In the genomic region with DNA sequence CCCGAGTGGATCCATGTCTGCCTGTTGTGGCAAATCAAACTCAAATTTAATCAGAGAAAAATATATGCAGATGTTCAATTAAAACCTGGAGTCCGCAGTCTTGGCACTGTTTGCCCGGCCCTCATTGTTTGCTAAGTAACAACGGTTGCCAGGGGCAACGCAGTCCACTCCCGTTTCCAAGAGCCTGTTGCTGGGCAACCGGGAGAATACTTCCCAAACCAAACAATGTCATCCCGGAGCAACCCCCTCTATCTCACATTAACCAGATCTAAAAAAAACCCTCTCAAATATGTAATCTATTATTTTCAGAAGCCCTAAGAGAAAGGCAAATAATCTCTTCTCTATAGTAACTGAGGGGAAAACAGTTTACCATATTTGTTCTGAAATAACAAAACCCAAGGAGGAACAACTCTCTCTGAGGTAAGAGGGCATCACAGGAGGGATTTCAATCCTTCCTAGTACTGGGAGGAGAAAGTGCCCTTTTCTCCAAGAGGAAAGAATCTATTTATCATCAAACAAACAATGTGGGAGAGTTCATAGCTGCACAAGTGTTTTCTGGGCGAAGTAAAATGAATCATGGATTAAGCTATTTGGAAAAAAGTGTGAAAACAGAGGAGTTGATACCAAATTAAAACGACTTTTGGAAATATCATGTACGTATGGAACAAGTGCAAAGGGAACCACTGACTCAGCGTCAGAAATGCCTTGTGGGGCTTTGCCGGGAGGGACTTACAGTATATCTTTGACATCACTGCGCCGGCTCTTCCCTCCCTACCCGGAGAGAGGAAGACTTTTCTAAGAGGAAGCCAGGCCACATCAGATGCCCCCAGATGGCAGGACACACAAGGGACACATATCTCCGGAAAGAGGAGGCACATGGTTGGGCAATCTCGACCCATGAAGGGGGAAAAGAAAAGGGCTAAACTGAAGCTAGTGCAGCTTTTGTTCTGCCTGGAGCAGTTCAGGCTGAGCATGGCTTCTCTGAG, we compare ENCODE assay signal across 9 cellular contexts. TPM values are rescaled to one million over a fixed set of nuclear protein-coding genes. Genes with fewer than 3 reads are reported as not detected.
A peak's percentile ranks its signal among the peaks of the same experiment; 100 is the strongest.
DNase-seq lines count a peak whose midpoint lies in the region; ATAC-seq lines count a peak whose summit lies in the region.
"Had no signal": no experiment of that assay in that cellular context is flagged by ENCODE, and none has a peak within 500 bp of the region (broad histone marks: within the 10 kb centered on the region; RNA-seq: fewer than 3 reads in every experiment).

No MANE protein-coding gene starts in this region.

- H3K4me3 ChIP-seq in BLaER1 treated with 17β-estradiol and CSF1 and Interleukin-3, amounts not matched to agents 10 nM and 100 nM, result peak overlapping the region in 6 of 10 experiments; percentile 0 to 42 (median 14); a peak in 6 of 20 replicates
- H3K4me3 ChIP-seq in iPS-20b (ENCODE audit: low read length), result no peak overlapping the region; the same call in 1 of the 2 replicates

- peaks cover 36 to 86% (median 52%) of the 10 kb centered on the region in 10 experiments for H3K4me1 ChIP-seq in BLaER1 treated with 17β-estradiol and CSF1 and Interleukin-3, amounts not matched to agents 10 nM and 100 nM
- peaks cover 6% of the 10 kb centered on the region; the same call in 1 of the 2 replicates for H3K4me1 ChIP-seq in iPS-20b (ENCODE audit: insufficient read depth, low read length)

- H3K27ac ChIP-seq in BLaER1 treated with 17β-estradiol and CSF1 and Interleukin-3, amounts not matched to agents 10 nM and 100 nM, result peak overlapping the region; percentile 63 to 89 (median 83); a peak in 21 of 22 replicates
- no peak overlapping the region for H3K27ac ChIP-seq in iPS-20b (ENCODE audit: low read length)

- ATAC-seq in sciatic nerve, result peak; percentile 89
- ATAC-seq in HG03521 (IDR thresholded peaks at IDR 0.05; ENCODE audit: unreplicated experiment), result no peak
- ATAC-seq: HCT116 had no signal

- peak; percentile 71 for DNase-seq in HK-2 (ENCODE audit: unreplicated experiment)
- peak; percentile 64 to 76 for DNase-seq in NOMO-1 (lab: John Stamatoyannopoulos, UW; ENCODE audit: unreplicated experiment in 2 of 2)
- DNase-seq in central memory CD4-positive, alpha-beta T cell, result peak; percentile 54
- peak; percentile 91 for DNase-seq in sciatic nerve (ENCODE audit: low spot score)
- no peak for DNase-seq in stimulated activated CD4-positive, alpha-beta T cell treated with anti-CD3 and anti-CD28 coated beads, Interleukin-4, amount 100 ng/mL, for 4 hours

- no peaks in the 10 kb centered on the region for H3K27me3 ChIP-seq in BLaER1 treated with 17β-estradiol and CSF1 and Interleukin-3, amounts not matched to agents 10 nM and 100 nM
- no peaks in the 10 kb centered on the region for H3K27me3 ChIP-seq in iPS-20b (ENCODE audit: insufficient read depth, low read length)

- H3K4me2 ChIP-seq in BLaER1 treated with 17β-estradiol and CSF1 and Interleukin-3, amounts not matched to agents 10 nM and 100 nM, result peak overlapping the region; percentile 77 to 91 (median 82)

- no peaks in the 10 kb centered on the region for H3K36me3 ChIP-seq in BLaER1 treated with 17β-estradiol and CSF1 and Interleukin-3, amounts not matched to agents 10 nM and 100 nM
- H3K36me3 ChIP-seq in iPS-20b (ENCODE audit: insufficient read depth, low read depth, low read length), result no peaks in the 10 kb centered on the region

- peak overlapping the region; percentile 55 to 78 (median 65); a peak in 21 of 22 replicates for H3K9ac ChIP-seq in BLaER1 treated with 17β-estradiol and CSF1 and Interleukin-3, amounts not matched to agents 10 nM and 100 nM
- H3K9ac ChIP-seq in iPS-20b (ENCODE audit: low read depth, low read length), result peak overlapping the region; percentile 75; the same call in 1 of the 2 replicates

- no peaks in the 10 kb centered on the region for H3K9me3 ChIP-seq in BLaER1 treated with 17β-estradiol and CSF1 and Interleukin-3, amounts not matched to agents 10 nM and 100 nM (replicated peaks in 1 of 11)
- no peaks in the 10 kb centered on the region for H3K9me3 ChIP-seq in iPS-20b (ENCODE audit: insufficient read depth, low read depth, low read length)

- intact Hi-C loops in sciatic nerve (cut with DNase I), result no loop called here

- H4K20me1 ChIP-seq in BLaER1 treated with 17β-estradiol and CSF1 and Interleukin-3, amounts not matched to agents 10 nM and 100 nM, result no peaks in the 10 kb centered on the region

RNA-seq across cellular contexts. Expression of gene RFX2, which starts 43.3 kb away (rescaled TPM):
- 12.7 TPM for total RNA-seq in sciatic nerve

Comparison
In these comparisons a context has a peak if more than half of its experiments do, and no peak if none do; other contexts are left out.
1. DNase-seq: peak in HK-2 (single experiment), NOMO-1 (2 of 2), central memory CD4-positive, alpha-beta T cell (single experiment) and sciatic nerve (single experiment); none in stimulated activated CD4-positive, alpha-beta T cell treated with anti-CD3 and anti-CD28 coated beads, Interleukin-4, amount 100 ng/mL, for 4 hours (0 of 2).